Comparison of ENCODE assay signal across 21 cellular contexts in genomic region chr4:86608757-86609375, GRCh38.
"Had no signal": no experiment of that assay in that cellular context is flagged by ENCODE, and none has a peak within 500 bp of the region (broad histone marks: within the 10 kb centered on the region; RNA-seq: fewer than 3 reads in every experiment).

No MANE protein-coding gene starts in this region.

- DNase-seq: activated B cell treated with CpG ODN at 0.5 μM for 24 hours; activated CD4-positive, alpha-beta memory T cell treated with anti-CD3 and anti-CD28 coated beads for 36 hours; activated CD4-positive, alpha-beta T cell treated with anti-CD3 and anti-CD28 coated beads for 4 hours; activated naive CD4-positive, alpha-beta T cell; activated naive CD8-positive, alpha-beta T cell treated with anti-CD3 and anti-CD28 coated beads for 36 hours; activated T-cell treated with anti-CD3 and anti-CD28 coated beads for 4 hours; amniotic stem cell; dermis blood vessel endothelial cell; effector memory CD8-positive, alpha-beta T cell; esophagus squamous epithelium; foreskin keratinocyte; heart right ventricle; nucleus accumbens; SK-N-SH; stimulated activated naive CD8-positive, alpha-beta T cell treated with anti-CD3 and anti-CD28 coated beads, Interleukin-15, Interleukin-2, amounts not matched to agents 100 U/mL and 50 U/mL, for 24 hours; trophoblast cell had no signal

- H3K27me3 ChIP-seq: cardiac muscle cell, esophagus squamous epithelium, foreskin keratinocyte, heart right ventricle, suprapubic skin had no signal

- H3K4me1 ChIP-seq: heart right ventricle, suprapubic skin had no signal

- H3K4me2 ChIP-seq: SK-N-SH had no signal

- H3K36me3 ChIP-seq: cardiac muscle cell, esophagus squamous epithelium, heart right ventricle, suprapubic skin had no signal

- H3K27ac ChIP-seq: cardiac muscle cell, esophagus squamous epithelium, foreskin keratinocyte, heart right ventricle, skin epidermis, suprapubic skin had no signal

- H3K4me3 ChIP-seq: cardiac muscle cell, esophagus squamous epithelium, heart right ventricle, skin epidermis, suprapubic skin had no signal

- H3K9me3 ChIP-seq: esophagus squamous epithelium, SK-N-SH, suprapubic skin had no signal

- H3K9ac ChIP-seq: SK-N-SH had no signal

- ATAC-seq: activated T-helper 17 cell treated with anti-CD3 and anti-CD28 coated beads, Interleukin-2, amount 50 U/mL, for 72 hours; effector memory CD8-positive, alpha-beta T cell; foreskin keratinocyte; heart right ventricle; natural killer cell treated with Interleukin-12 subunit alpha and Interleukin-12 subunit beta and Interleukin-15 and Interleukin-18, amount 100 ng/mL, for 72 hours; stimulated activated naive CD8-positive, alpha-beta T cell treated with anti-CD3 and anti-CD28 coated beads, Interleukin-15, Interleukin-2, amounts not matched to agents 100 U/mL and 50 U/mL, for 24 hours had no signal
